In genomic region chr13:77136902-77137420, GRCh38 we compare ENCODE assay signal across 16 cellular contexts.
A peak's percentile ranks its signal among the peaks of the same experiment; 100 is the strongest.
DNase-seq lines count a peak whose midpoint lies in the region; ATAC-seq and TF ChIP-seq lines count a peak whose summit lies in the region.
"Had no signal": no experiment of that assay in that cellular context is flagged by ENCODE, and none has a peak within 500 bp of the region (broad histone marks: within the 10 kb centered on the region; RNA-seq: fewer than 3 reads in every experiment).

No MANE protein-coding gene starts in this region.

- H3K27me3 Mint-ChIP-seq in nephron (ENCODE audit: low read depth): no peaks in the 10 kb centered on the region
- H3K27me3 Mint-ChIP-seq: CD4-positive, alpha-beta memory T cell had no signal

- no peak for TF ChIP-seq CTCF in epithelial cell of esophagus (IDR thresholded peaks at IDR 0.05; ENCODE audit: insufficient read depth, low read depth, low read length, missing control alignments)
- no peak for TF ChIP-seq CTCF in nephron (IDR thresholded peaks at IDR 0.05; ENCODE audit: unreplicated experiment in 3 of 3)
- TF ChIP-seq CTCF in GM13977 (IDR thresholded peaks at IDR 0.05; ENCODE audit: extremely low read depth, insufficient read depth, missing control alignments): no peak

- H3K27ac Mint-ChIP-seq in nephron: peak overlapping the region; percentile 74 to 86 (median 85)

- ATAC-seq in SK-N-SH treated with all-trans-retinoic acid at 6 μM for 48 hours: no peak
- ATAC-seq: left ventricle myocardium superior, pancreas, Right ventricle myocardium inferior had no signal

- H3K4me3 Mint-ChIP-seq in nephron: no peak overlapping the region
- H3K4me3 Mint-ChIP-seq: CD4-positive, alpha-beta memory T cell had no signal

- peaks cover 56% of the 10 kb centered on the region for H3K36me3 Mint-ChIP-seq in nephron (ENCODE audit: low read depth)

- DNase-seq in ELF-1 (ENCODE audit: low read depth, low spot score) (peak; percentile 6), NCI-H2171 treated with DMSO at 0.1 percent for 48 hours (lab: John Stamatoyannopoulos, UW) (peak; percentile 80), epithelial cell of esophagus (ENCODE audit: low read depth) (peak; percentile 24), HuH-7.5 (ENCODE audit: low spot score) (no peak), GM13977 (ENCODE audit: low spot score) (no peak), cortex of kidney (lab: John Stamatoyannopoulos, UW) (no peak)
- DNase-seq: caudate nucleus; CD4-positive, alpha-beta memory T cell; left ventricle myocardium superior; NCI-H1105 treated with DMSO at 0.1 percent for 48 hours; pancreas; stimulated activated naive CD4-positive, alpha-beta T cell had no signal

- no peaks in the 10 kb centered on the region for H3K9me3 Mint-ChIP-seq in nephron
- H3K9me3 Mint-ChIP-seq: CD4-positive, alpha-beta memory T cell had no signal

- in situ Hi-C loops in GM13977 (cut with MboI; ENCODE audit: low pct_unique_long_range_greater_than_20kb, low sequenced_read_pairs, unreplicated experiment): no loop called here

- no peak overlapping the region for H3K4me3 ChIP-seq in epithelial cell of esophagus (ENCODE audit: low read length)
- H3K4me3 ChIP-seq: esophagus muscularis mucosa, pancreas had no signal

- H3K4me1 Mint-ChIP-seq in nephron: peaks cover 24% of the 10 kb centered on the region

TF ChIP-seq in SK-N-SH treated with all-trans-retinoic acid at 6 μM for 48 hours, 23 proteins besides CTCF, POLR2A, EP300 and RAD21:
- TF ChIP-seq ZC3H10 (CRISPR knock-in tag; IDR thresholded peaks at IDR 0.05) (no peak), ESRRG (CRISPR knock-in tag; IDR thresholded peaks at IDR 0.05) (no peak), PATZ1 (CRISPR knock-in tag; IDR thresholded peaks at IDR 0.05; ENCODE audit: borderline replicate concordance) (no peak), TOX (CRISPR knock-in tag; IDR thresholded peaks at IDR 0.05; ENCODE audit: borderline replicate concordance) (no peak)

Comparison
In these comparisons a context has a peak if more than half of its experiments do, and no peak if none do; other contexts are left out.
1. DNase-seq: peak in ELF-1 (single experiment), NCI-H2171 treated with DMSO at 0.1 percent for 48 hours (single experiment) and epithelial cell of esophagus (single experiment); none in HuH-7.5 (single experiment), GM13977 (single experiment) and cortex of kidney (single experiment).